Comparison of ENCODE assay signal across 8 cellular contexts in the genomic region with DNA sequence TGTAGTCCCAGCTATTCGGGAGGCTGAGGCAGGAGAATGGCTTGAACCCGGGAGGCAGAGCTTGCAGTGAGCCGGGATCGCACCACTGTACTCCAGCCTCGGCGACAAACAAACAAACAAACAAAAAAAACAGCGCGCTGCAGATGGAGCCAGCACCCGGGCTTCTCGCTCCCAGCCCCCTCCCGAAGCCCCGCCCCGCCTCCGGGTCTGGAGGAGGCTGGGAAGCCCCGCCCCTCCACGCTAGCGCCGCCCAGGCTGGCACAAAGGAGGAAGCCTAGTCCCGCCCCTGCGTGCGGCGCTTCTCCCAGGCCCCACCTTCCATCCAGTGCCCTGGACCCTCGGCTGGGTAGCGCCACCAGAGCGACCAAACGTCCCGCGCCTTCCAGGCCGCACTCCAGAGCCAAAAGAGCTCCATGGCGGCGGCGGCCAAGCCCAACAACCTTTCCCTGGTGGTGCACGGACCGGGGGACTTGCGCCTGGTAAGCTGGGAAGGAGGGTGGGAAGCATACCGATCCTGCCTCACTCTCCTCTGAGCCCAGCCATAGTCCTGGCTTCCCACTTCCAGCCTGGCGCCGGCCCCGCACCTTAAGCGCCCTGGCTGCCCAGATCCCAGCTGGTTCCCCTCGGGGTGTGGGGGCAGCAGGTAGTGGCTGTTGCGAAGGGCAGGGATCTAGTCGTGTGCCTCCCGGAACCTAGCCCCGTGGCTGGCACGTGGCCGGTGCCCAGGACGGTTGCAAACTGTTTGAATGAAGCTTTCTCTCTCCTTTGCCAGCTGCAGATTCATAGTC. TPM values are rescaled to one million over a fixed set of nuclear protein-coding genes. Genes with fewer than 3 reads are reported as not detected.
DNase-seq lines count a peak whose midpoint lies in the region; ATAC-seq and TF ChIP-seq lines count a peak whose summit lies in the region.

A gene (plus strand): TSS at position 325 of the 788 bp plus-strand sequence. CDS start 89 bp downstream, at position 414.

- peak within 1 kb of the TSS; percentile 59 to 64 for H3K4me3 ChIP-seq in prostate gland
- H3K4me3 ChIP-seq in urinary bladder (ENCODE audit: low read depth, low read length): peak within 1 kb of the TSS; percentile 76

- H3K9me3 ChIP-seq in prostate gland: no peaks in the 10 kb centered on the region

- in situ Hi-C loops in GM13976 (cut with MboI; ENCODE audit: low sequenced_read_pairs, unreplicated experiment): loop anchor here (10.0 kb wide), 1 partner anchor 148 kb away; no protein-coding TSS in a partner anchor

- H3K36me3 ChIP-seq in prostate gland (no peaks in the 10 kb centered on the region), urinary bladder (ENCODE audit: insufficient read depth) (no peaks in the 10 kb centered on the region)

- intact Hi-C loops in left ventricle myocardium superior (cut with micrococcal nuclease): loop anchor here (10.0 kb wide), 1 partner anchor 48 kb away; no protein-coding TSS in a partner anchor
- intact Hi-C loops in prostate gland (cut with DNase I): no loop called here

- H3K27me3 ChIP-seq in prostate gland (replicated peaks; ENCODE audit: insufficient read depth): no peaks in the 10 kb centered on the region

- no peaks in the 10 kb centered on the region for H3K4me1 ChIP-seq in prostate gland (replicated peaks)
- no peaks in the 10 kb centered on the region for H3K4me1 ChIP-seq in urinary bladder (ENCODE audit: insufficient read depth)

- DNase-seq in GM13976 (ENCODE audit: low spot score) (peak; percentile 98), NCI-H1436 treated with DMSO at 0.1 percent for 48 hours (lab: John Stamatoyannopoulos, UW) (peak; percentile 53), T-helper 1 cell (peak; percentile 81 to 88 (median 84)), amygdala (lab: John Stamatoyannopoulos, UW) (peak; percentile 41 to 94 (median 84)), left ventricle myocardium superior (peak; percentile 98), prostate gland (ENCODE audit: low spot score) (peak; percentile 92)

- H3K27ac ChIP-seq in prostate gland (peak within 1 kb of the TSS; percentile 84 to 87), urinary bladder (ENCODE audit: low read depth) (peak within 1 kb of the TSS; percentile 27)

- peak; percentile 64 for TF ChIP-seq POLR2A in prostate gland (IDR thresholded peaks at IDR 0.05)

- peak; percentile 88 for ATAC-seq in HG02840 (IDR thresholded peaks at IDR 0.05; ENCODE audit: low FRiP score, unreplicated experiment)
- ATAC-seq in left ventricle myocardium superior: peak; percentile 99

- TF ChIP-seq CTCF in GM13976 (IDR thresholded peaks at IDR 0.05; ENCODE audit: borderline replicate concordance, control extremely low read depth, extremely low read depth, insufficient read depth, missing control alignments): no peak
- no peak for TF ChIP-seq CTCF in prostate gland (IDR thresholded peaks at IDR 0.05)

- WGBS in prostate gland: 2% methylated on average over 40 of the region's 48 CpGs
- under 1% methylated on average over 48 of the region's 48 CpGs for WGBS in urinary bladder

RNA-seq across cellular contexts. Expression of the gene that starts here (rescaled TPM):
- 13.6 TPM for total RNA-seq in left ventricle myocardium superior
- 100 to 1,000 TPM; 197 to 593 TPM for total RNA-seq in prostate gland
- total RNA-seq in urinary bladder: 6.8 TPM
- 11.6 TPM for polyA plus RNA-seq in urinary bladder

Comparison
In these comparisons a context has a peak if more than half of its experiments do, and no peak if none do; other contexts are left out.
1. Peak in every context shown above with its lines: DNase-seq, ATAC-seq, H3K4me3 ChIP-seq and H3K27ac ChIP-seq.
2. RNA of the gene that starts here (total RNA-seq): 197 to 593 TPM in prostate gland; 13.6 TPM in left ventricle myocardium superior (single experiment) and 6.8 TPM in urinary bladder (single experiment); every median in the first group is over 10 times any median in the second.